12 cellular contexts compared by ENCODE assay signal in genomic region chr17:57113656-57114055, GRCh38.
"Had no signal": no experiment of that assay in that cellular context is flagged by ENCODE, and none has a peak within 500 bp of the region (broad histone marks: within the 10 kb centered on the region; RNA-seq: fewer than 3 reads in every experiment).

No MANE protein-coding gene starts in this region.

- H2AFZ ChIP-seq: hepatocyte had no signal

- H3K4me1 Mint-ChIP-seq: activated CD4-positive, alpha-beta T cell treated with anti-CD3 and anti-CD28 coated beads, Interleukin-2, amount 10 ng/mL, durations not matched to agents 24 days and 14 days; stimulated activated naive CD8-positive, alpha-beta T cell treated with anti-CD3 and anti-CD28 coated beads, Interleukin-15, amount 100 ng/mL, for 72 hours; T-cell had no signal

- H3K9me3 ChIP-seq: testis, upper lobe of left lung had no signal

- H3K4me2 ChIP-seq: hepatocyte had no signal

- FAIRE-seq: islet of Langerhans, small intestine had no signal

- H3K4me3 ChIP-seq: hepatocyte, testis, upper lobe of left lung had no signal

- H3K27me3 Mint-ChIP-seq: activated CD4-positive, alpha-beta T cell treated with anti-CD3 and anti-CD28 coated beads, Interleukin-2, amount 10 ng/mL, durations not matched to agents 24 days and 14 days; progenitor cell of endocrine pancreas; stimulated activated naive CD8-positive, alpha-beta T cell treated with anti-CD3 and anti-CD28 coated beads, Interleukin-15, amount 100 ng/mL, for 72 hours; T-cell had no signal

- H3K4me3 Mint-ChIP-seq: activated CD4-positive, alpha-beta T cell treated with anti-CD3 and anti-CD28 coated beads, Interleukin-2, amount 10 ng/mL, durations not matched to agents 24 days and 14 days; neural crest cell; stimulated activated naive CD8-positive, alpha-beta T cell treated with anti-CD3 and anti-CD28 coated beads, Interleukin-15, amount 100 ng/mL, for 72 hours; T-cell had no signal

- H3K27ac Mint-ChIP-seq: activated CD4-positive, alpha-beta T cell treated with anti-CD3 and anti-CD28 coated beads, Interleukin-2, amount 10 ng/mL, durations not matched to agents 24 days and 14 days; progenitor cell of endocrine pancreas; T-cell had no signal

- H3K27ac ChIP-seq: brain microvascular endothelial cell, hepatocyte, testis, upper lobe of left lung had no signal

- H3K27me3 ChIP-seq: brain microvascular endothelial cell, hepatocyte, testis, upper lobe of left lung had no signal

- H3K9me3 Mint-ChIP-seq: activated CD4-positive, alpha-beta T cell treated with anti-CD3 and anti-CD28 coated beads, Interleukin-2, amount 10 ng/mL, durations not matched to agents 24 days and 14 days; neural crest cell; stimulated activated naive CD8-positive, alpha-beta T cell treated with anti-CD3 and anti-CD28 coated beads, Interleukin-15, amount 100 ng/mL, for 72 hours; T-cell had no signal

- DNase-seq: brain microvascular endothelial cell, T1000 had no signal
